In the genomic region with DNA sequence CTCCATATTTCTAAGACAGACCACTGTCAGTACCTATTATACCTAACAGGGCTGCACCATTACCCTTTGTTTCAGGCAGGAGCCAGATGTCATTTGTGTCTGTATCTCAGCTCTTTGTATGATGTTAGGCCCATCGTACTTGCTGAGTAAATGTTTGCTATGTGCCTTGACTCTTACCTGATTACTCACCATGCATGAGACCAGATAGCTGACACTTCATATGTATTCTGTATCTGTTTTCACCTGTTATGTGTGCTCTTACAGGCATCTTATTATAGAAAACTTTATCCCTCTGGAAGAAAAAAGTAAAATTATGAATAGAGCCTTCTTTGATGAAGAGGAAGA, we compare ENCODE assay signal across 1 cellular context.
TF ChIP-seq lines count a peak whose summit lies in the region.

No MANE protein-coding gene starts in this region.

TF ChIP-seq in HepG2, 621 proteins besides CTCF, POLR2A, EP300 and RAD21 (continued from another document and continues in another):
- TF ChIP-seq THAP9 (CRISPR knock-in tag; IDR thresholded peaks at IDR 0.05; ENCODE audit: borderline replicate concordance) = no peak
- no peak for TF ChIP-seq SCMH1 (CRISPR knock-in tag; IDR thresholded peaks at IDR 0.05; ENCODE audit: borderline replicate concordance)
- no peak for TF ChIP-seq MIER2 (CRISPR knock-in tag; IDR thresholded peaks at IDR 0.05)
- TF ChIP-seq, protein P1, sequence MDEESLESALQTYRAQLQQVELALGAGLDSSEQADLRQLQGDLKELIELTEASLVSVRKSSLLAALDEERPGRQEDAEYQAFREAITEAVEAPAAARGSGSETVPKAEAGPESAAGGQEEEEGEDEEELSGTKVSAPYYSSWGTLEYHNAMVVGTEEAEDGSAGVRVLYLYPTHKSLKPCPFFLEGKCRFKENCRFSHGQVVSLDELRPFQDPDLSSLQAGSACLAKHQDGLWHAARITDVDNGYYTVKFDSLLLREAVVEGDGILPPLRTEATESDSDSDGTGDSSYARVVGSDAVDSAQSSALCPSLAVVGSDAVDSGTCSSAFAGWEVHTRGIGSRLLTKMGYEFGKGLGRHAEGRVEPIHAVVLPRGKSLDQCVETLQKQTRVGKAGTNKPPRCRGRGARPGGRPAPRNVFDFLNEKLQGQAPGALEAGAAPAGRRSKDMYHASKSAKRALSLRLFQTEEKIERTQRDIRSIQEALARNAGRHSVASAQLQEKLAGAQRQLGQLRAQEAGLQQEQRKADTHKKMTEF (CRISPR knock-in tag; IDR thresholded peaks at IDR 0.05) = no peak
- no peak for TF ChIP-seq KMT2A (CRISPR knock-in tag; IDR thresholded peaks at IDR 0.05)
- TF ChIP-seq ATF1 (CRISPR knock-in tag; IDR thresholded peaks at IDR 0.05) = no peak
- no peak for TF ChIP-seq ZNF292 (CRISPR knock-in tag; IDR thresholded peaks at IDR 0.05; ENCODE audit: borderline replicate concordance, low read depth)
- no peak for TF ChIP-seq ZNF850 (CRISPR knock-in tag; conservative IDR thresholded peaks at IDR 0.05)
- no peak for TF ChIP-seq BRF2 (CRISPR knock-in tag; IDR thresholded peaks at IDR 0.05)
- peak; percentile 52 for TF ChIP-seq SAP130 (CRISPR knock-in tag; IDR thresholded peaks at IDR 0.05; ENCODE audit: low read depth)
- no peak for TF ChIP-seq FOXO4 (CRISPR knock-in tag; conservative IDR thresholded peaks at IDR 0.05)
- TF ChIP-seq ZNF451 (CRISPR knock-in tag; IDR thresholded peaks at IDR 0.05) = no peak
- TF ChIP-seq ZFP62 (CRISPR knock-in tag; IDR thresholded peaks at IDR 0.05) = no peak
- TF ChIP-seq ZNF33A (CRISPR knock-in tag; IDR thresholded peaks at IDR 0.05; ENCODE audit: borderline replicate concordance) = no peak
- TF ChIP-seq FIP1L1 (IDR thresholded peaks at IDR 0.05; ENCODE audit: borderline replicate concordance, insufficient read depth, low read depth, low read length) = no peak
- no peak for TF ChIP-seq SNAPC4 (CRISPR knock-in tag; IDR thresholded peaks at IDR 0.05)
- no peak for TF ChIP-seq SMARCE1 (IDR thresholded peaks at IDR 0.05; ENCODE audit: borderline replicate concordance)
- TF ChIP-seq MIXL1 (CRISPR knock-in tag; IDR thresholded peaks at IDR 0.05) = 0 out of 2 replicates have a peak, but pooled peaks have one; percentile 12
- TF ChIP-seq RBM39 (IDR thresholded peaks at IDR 0.05; ENCODE audit: low read depth, low read length, poor library complexity, severe bottlenecking) = no peak
- TF ChIP-seq ZNF264 (CRISPR knock-in tag; IDR thresholded peaks at IDR 0.05) = no peak
- no peak for TF ChIP-seq CEBPB (IDR thresholded peaks at IDR 0.05; ENCODE audit: borderline replicate concordance, low read depth, low read length)
- TF ChIP-seq, protein P2, sequence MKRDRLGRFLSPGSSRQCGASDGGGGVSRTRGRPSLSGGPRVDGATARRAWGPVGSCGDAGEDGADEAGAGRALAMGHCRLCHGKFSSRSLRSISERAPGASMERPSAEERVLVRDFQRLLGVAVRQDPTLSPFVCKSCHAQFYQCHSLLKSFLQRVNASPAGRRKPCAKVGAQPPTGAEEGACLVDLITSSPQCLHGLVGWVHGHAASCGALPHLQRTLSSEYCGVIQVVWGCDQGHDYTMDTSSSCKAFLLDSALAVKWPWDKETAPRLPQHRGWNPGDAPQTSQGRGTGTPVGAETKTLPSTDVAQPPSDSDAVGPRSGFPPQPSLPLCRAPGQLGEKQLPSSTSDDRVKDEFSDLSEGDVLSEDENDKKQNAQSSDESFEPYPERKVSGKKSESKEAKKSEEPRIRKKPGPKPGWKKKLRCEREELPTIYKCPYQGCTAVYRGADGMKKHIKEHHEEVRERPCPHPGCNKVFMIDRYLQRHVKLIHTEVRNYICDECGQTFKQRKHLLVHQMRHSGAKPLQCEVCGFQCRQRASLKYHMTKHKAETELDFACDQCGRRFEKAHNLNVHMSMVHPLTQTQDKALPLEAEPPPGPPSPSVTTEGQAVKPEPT (CRISPR knock-in tag; IDR thresholded peaks at IDR 0.05; ENCODE audit: low read depth) = no peak
- no peak for TF ChIP-seq ZNF674 (CRISPR knock-in tag; IDR thresholded peaks at IDR 0.05; ENCODE audit: low read depth)
- TF ChIP-seq SIN3A (IDR thresholded peaks at IDR 0.05; ENCODE audit: borderline replicate concordance, low read depth, low read length) = no peak
- no peak for TF ChIP-seq ZNF770 (CRISPR knock-in tag; IDR thresholded peaks at IDR 0.05)
- TF ChIP-seq GTF2F1 (IDR thresholded peaks at IDR 0.05; ENCODE audit: low read length) = no peak
- no peak for TF ChIP-seq ZNF616 (CRISPR knock-in tag; IDR thresholded peaks at IDR 0.05; ENCODE audit: low read depth)
- no peak for TF ChIP-seq RFX3 (CRISPR knock-in tag; IDR thresholded peaks at IDR 0.05)
- no peak for TF ChIP-seq MTA1 (CRISPR knock-in tag; IDR thresholded peaks at IDR 0.05; ENCODE audit: borderline replicate concordance)
- TF ChIP-seq, protein P3, sequence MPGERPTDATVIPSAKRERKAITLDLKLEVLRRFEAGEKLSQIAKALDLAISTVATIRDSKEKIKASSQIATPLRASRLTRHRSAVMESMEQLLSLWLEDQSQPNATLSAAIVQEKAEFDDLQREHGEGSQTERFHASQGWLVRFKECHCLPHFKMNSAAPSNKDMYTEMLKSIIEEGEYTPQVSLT (CRISPR knock-in tag; IDR thresholded peaks at IDR 0.05; ENCODE audit: borderline replicate concordance, low read depth) = no peak
- no peak for TF ChIP-seq ZNF746 (CRISPR knock-in tag; IDR thresholded peaks at IDR 0.05)
- no peak for TF ChIP-seq U2AF1 (optimal IDR thresholded peaks at IDR 0.05; ENCODE audit: low read depth, low read length)
- TF ChIP-seq ZNF646 (CRISPR knock-in tag; IDR thresholded peaks at IDR 0.05) = no peak
